In genomic region chr1:8293141-8293540, GRCh38 we compare ENCODE assay signal across 23 cellular contexts.
"Had no signal": no experiment of that assay in that cellular context is flagged by ENCODE, and none has a peak within 500 bp of the region (broad histone marks: within the 10 kb centered on the region; RNA-seq: fewer than 3 reads in every experiment).

No MANE protein-coding gene starts in this region.

- DNase-seq: activated CD4-positive, alpha-beta T cell treated with anti-CD3 and anti-CD28 coated beads, Interleukin-2, amount 10 ng/mL, durations not matched to agents 24 days and 14 days; activated CD4-positive, CD25-positive, alpha-beta regulatory T cell; activated gamma-delta T cell treated with Interleukin-2 at 50 U/mL for 16 hours; activated naive CD8-positive, alpha-beta T cell treated with anti-CD3 and anti-CD28 coated beads for 36 hours; amygdala; body of pancreas; caudate nucleus; effector CD8-positive, alpha-beta T cell; gastrocnemius medialis; islet precursor cell; left ventricle myocardium inferior; mesenchymal stem cell; nucleus accumbens; right cardiac atrium; stimulated activated CD4-positive, alpha-beta T cell treated with anti-CD3 and anti-CD28 coated beads, Interleukin-4, amount 100 ng/mL, for 4 hours; stimulated activated CD8-positive, alpha-beta memory T cell treated with anti-CD3 and anti-CD28 coated beads, Interleukin-4, amount 100 ng/mL, for 48 hours; SW 1271; testis had no signal

- H3K9me3 ChIP-seq: body of pancreas, gastrocnemius medialis, left ventricle myocardium inferior, prostate gland, testis had no signal

- ATAC-seq: body of pancreas; gastrocnemius medialis; natural killer cell treated with Interleukin-12 subunit alpha and Interleukin-12 subunit beta and Interleukin-15 and Interleukin-18, amount 100 ng/mL, for 72 hours; right cardiac atrium had no signal

- H3K27ac ChIP-seq: body of pancreas, epithelial cell of prostate, gastrocnemius medialis, left ventricle myocardium inferior, prostate gland, skin epidermis, testis had no signal

- H3K4me1 ChIP-seq: body of pancreas, gastrocnemius medialis, left ventricle myocardium inferior, prostate gland, testis had no signal

- H3K27me3 ChIP-seq: body of pancreas, gastrocnemius medialis, testis had no signal

- H3K4me3 ChIP-seq: body of pancreas, coronary artery, gastrocnemius medialis, left ventricle myocardium inferior, prostate gland, skin epidermis, testis had no signal

- H3K36me3 ChIP-seq: gastrocnemius medialis, left ventricle myocardium inferior, prostate gland had no signal
